ENCODE assay signal across 14 cellular contexts in the genomic region with DNA sequence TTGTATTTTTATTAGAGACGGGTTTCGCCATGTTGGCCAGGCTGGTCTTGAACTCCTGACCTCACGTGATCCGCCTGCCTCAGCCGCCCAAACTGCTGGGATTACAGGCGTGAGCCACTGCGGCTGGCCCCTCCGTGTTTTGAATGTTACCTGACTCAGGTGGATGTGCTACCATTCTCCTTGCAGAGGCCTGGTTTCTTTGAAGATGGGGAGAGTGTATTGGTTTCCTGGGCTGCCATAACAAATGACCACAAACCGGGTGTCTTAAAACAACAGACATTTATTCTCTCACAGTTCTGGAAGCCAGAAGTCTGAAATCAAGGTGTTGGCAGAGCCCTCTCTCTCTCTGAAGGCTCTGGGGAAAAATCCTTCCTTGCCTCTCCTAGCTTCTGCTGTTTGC.
DNase-seq lines count a peak whose midpoint lies in the region; ATAC-seq and TF ChIP-seq lines count a peak whose summit lies in the region.
"Had no signal": no experiment of that assay in that cellular context is flagged by ENCODE, and none has a peak within 500 bp of the region (broad histone marks: within the 10 kb centered on the region; RNA-seq: fewer than 3 reads in every experiment).

No MANE protein-coding gene starts in this region.

- CTCF ChIA-PET in CD4-positive, alpha-beta T cell (lab: Charles Lee): interaction anchor here (1.1 to 4.3 kb wide), 4 partner anchors 17 to 101 kb away, joined by 3 to 24 read pairs (median 6); no protein-coding TSS in a partner anchor

- no peak overlapping the region for H3K27ac ChIP-seq in BLaER1
- peak overlapping the region; percentile 7 for H3K27ac ChIP-seq in CD4-positive, alpha-beta T cell (ENCODE audit: low read depth, low read length)
- H3K27ac ChIP-seq: left ventricle myocardium inferior, right lobe of liver, tibial nerve had no signal

- no peaks in the 10 kb centered on the region for H3K36me3 Mint-ChIP-seq in CD4-positive, alpha-beta T cell (ENCODE audit: low read depth)
- H3K36me3 Mint-ChIP-seq in T-helper 2 cell treated with Interferon-gamma antibody and Interleukin-4, amounts not matched to agents 5 μg/mL and 100 μg/mL, for 36 hours (ENCODE audit: low read depth): no peaks in the 10 kb centered on the region
- H3K36me3 Mint-ChIP-seq in immature natural killer cell: no peaks in the 10 kb centered on the region

- no peak for TF ChIP-seq CTCF in CD4-positive, alpha-beta T cell (IDR thresholded peaks at IDR 0.05)
- no peak for TF ChIP-seq CTCF in GM10266 (IDR thresholded peaks at IDR 0.05; ENCODE audit: control insufficient read depth, insufficient read depth, low read depth, missing control alignments)

- no peak for ATAC-seq in CD4-positive, alpha-beta T cell (ENCODE audit: poor library complexity)
- no peak for ATAC-seq in stimulated activated naive CD8-positive, alpha-beta T cell treated with anti-CD3 and anti-CD28 coated beads, Interleukin-15, amount 100 ng/mL, for 72 hours

- no peak overlapping the region for H3K4me3 Mint-ChIP-seq in CD4-positive, alpha-beta T cell
- peak overlapping the region; percentile 26 for H3K4me3 Mint-ChIP-seq in T-helper 2 cell treated with Interferon-gamma antibody and Interleukin-4, amounts not matched to agents 5 μg/mL and 100 μg/mL, for 36 hours
- H3K4me3 Mint-ChIP-seq in immature natural killer cell: peak overlapping the region in 2 of 5 donors; percentile 32 to 48
- H3K4me3 Mint-ChIP-seq in stimulated activated naive CD8-positive, alpha-beta T cell treated with anti-CD3 and anti-CD28 coated beads, Interleukin-15, amount 100 ng/mL, for 72 hours: no peak overlapping the region

- H3K36me3 ChIP-seq in BLaER1: no peaks in the 10 kb centered on the region
- H3K36me3 ChIP-seq: heart left ventricle, left ventricle myocardium inferior, right lobe of liver, tibial nerve had no signal

- H3K4me3 ChIP-seq in BLaER1: no peak overlapping the region
- H3K4me3 ChIP-seq: heart left ventricle, left ventricle myocardium inferior, mucosa of descending colon, right lobe of liver, tibial nerve had no signal

- no peaks in the 10 kb centered on the region for H3K27me3 Mint-ChIP-seq in CD4-positive, alpha-beta T cell
- no peaks in the 10 kb centered on the region for H3K27me3 Mint-ChIP-seq in T-helper 2 cell treated with Interferon-gamma antibody and Interleukin-4, amounts not matched to agents 5 μg/mL and 100 μg/mL, for 36 hours (ENCODE audit: low read depth)
- peaks cover 3 to 5% (median 4%) of the 10 kb centered on the region in 3 donors for H3K27me3 Mint-ChIP-seq in immature natural killer cell (ENCODE audit: low read depth in 3 of 3)
- H3K27me3 Mint-ChIP-seq in stimulated activated naive CD8-positive, alpha-beta T cell treated with anti-CD3 and anti-CD28 coated beads, Interleukin-15, amount 100 ng/mL, for 72 hours: no peaks in the 10 kb centered on the region

- H3K4me1 Mint-ChIP-seq in CD4-positive, alpha-beta T cell (ENCODE audit: low read depth): peaks cover 69% of the 10 kb centered on the region
- peaks cover 65% of the 10 kb centered on the region for H3K4me1 Mint-ChIP-seq in T-helper 2 cell treated with Interferon-gamma antibody and Interleukin-4, amounts not matched to agents 5 μg/mL and 100 μg/mL, for 36 hours (ENCODE audit: low read depth)
- peaks cover 61 to 64% of the 10 kb centered on the region in 2 donors for H3K4me1 Mint-ChIP-seq in immature natural killer cell
- H3K4me1 Mint-ChIP-seq in stimulated activated naive CD8-positive, alpha-beta T cell treated with anti-CD3 and anti-CD28 coated beads, Interleukin-15, amount 100 ng/mL, for 72 hours: peaks cover 64% of the 10 kb centered on the region

- peaks cover 13% of the 10 kb centered on the region; the same call in 1 of the 2 replicates for H4K20me1 ChIP-seq in BLaER1

- no peaks in the 10 kb centered on the region for H3K9me3 Mint-ChIP-seq in CD4-positive, alpha-beta T cell
- H3K9me3 Mint-ChIP-seq in T-helper 2 cell treated with Interferon-gamma antibody and Interleukin-4, amounts not matched to agents 5 μg/mL and 100 μg/mL, for 36 hours: no peaks in the 10 kb centered on the region
- H3K9me3 Mint-ChIP-seq in immature natural killer cell: peaks cover 0 to 1% (median 0%) of the 10 kb centered on the region in 6 donors
- no peaks in the 10 kb centered on the region for H3K9me3 Mint-ChIP-seq in stimulated activated naive CD8-positive, alpha-beta T cell treated with anti-CD3 and anti-CD28 coated beads, Interleukin-15, amount 100 ng/mL, for 72 hours

- intact Hi-C loops in CD4-positive, alpha-beta T cell (cut with DNase I, micrococcal nuclease): loop anchor here in 1 of 2 experiments (1.0 kb wide), 2 partner anchors 17 to 26 kb away; no protein-coding TSS in a partner anchor

- H3K27me3 ChIP-seq in BLaER1: no peaks in the 10 kb centered on the region
- no peaks in the 10 kb centered on the region for H3K27me3 ChIP-seq in CD4-positive, alpha-beta T cell (ENCODE audit: control insufficient read depth, insufficient read depth, low read length)
- H3K27me3 ChIP-seq: heart left ventricle, right lobe of liver, tibial nerve had no signal

- peak overlapping the region; percentile 86 for H3K27ac Mint-ChIP-seq in CD4-positive, alpha-beta T cell
- H3K27ac Mint-ChIP-seq in T-helper 2 cell treated with Interferon-gamma antibody and Interleukin-4, amounts not matched to agents 5 μg/mL and 100 μg/mL, for 36 hours: peak overlapping the region; percentile 50
- H3K27ac Mint-ChIP-seq in immature natural killer cell: peak overlapping the region in 5 of 6 donors; percentile 21 to 74 (median 53)
- H3K27ac Mint-ChIP-seq in stimulated activated naive CD8-positive, alpha-beta T cell treated with anti-CD3 and anti-CD28 coated beads, Interleukin-15, amount 100 ng/mL, for 72 hours: no peak overlapping the region

- peak overlapping the region; percentile 98 for H3K4me2 ChIP-seq in BLaER1

- peaks cover 77% of the 10 kb centered on the region for H3K4me1 ChIP-seq in BLaER1
- H3K4me1 ChIP-seq: right lobe of liver had no signal

- no peaks in the 10 kb centered on the region for H3K9me3 ChIP-seq in BLaER1
- H3K9me3 ChIP-seq in CD4-positive, alpha-beta T cell (ENCODE audit: control insufficient read depth, low read length): no peaks in the 10 kb centered on the region
- H3K9me3 ChIP-seq: heart left ventricle, left ventricle myocardium inferior, mucosa of descending colon, right lobe of liver, tibial nerve had no signal

- H3K9ac ChIP-seq in BLaER1: no peak overlapping the region

- POLR2A ChIA-PET in CD4-positive, alpha-beta T cell (lab: Charles Lee): interaction anchor here (0.9 to 3.3 kb wide), 14 partner anchors 10 to 155 kb away, joined by 3 to 40 read pairs (median 10); a partner anchor contains a TSS

- DNase-seq in CD4-positive, alpha-beta T cell: peak in 1 of 10 experiments; percentile 16
- no peak for DNase-seq in T-helper 2 cell treated with Interferon-gamma antibody and Interleukin-4, amounts not matched to agents 5 μg/mL and 100 μg/mL, for 36 hours (ENCODE audit: low spot score)
- DNase-seq in immature natural killer cell: no peak
- no peak for DNase-seq in kidney glomerular epithelial cell (lab: John Stamatoyannopoulos, UW)
- DNase-seq in GM10266 (ENCODE audit: extremely low spot score): no peak
- DNase-seq in stimulated activated naive CD8-positive, alpha-beta T cell treated with anti-CD3 and anti-CD28 coated beads, Interleukin-15, amount 100 ng/mL, for 72 hours: no peak
- DNase-seq: left ventricle myocardium inferior, NCI-H1105, right lobe of liver, SW 1271 had no signal

Comparison
In these comparisons a context has a peak if more than half of its experiments do, and no peak if none do; other contexts are left out.
1. H3K27ac Mint-ChIP-seq: peak in CD4-positive, alpha-beta T cell (single experiment), T-helper 2 cell treated with Interferon-gamma antibody and Interleukin-4, amounts not matched to agents 5 μg/mL and 100 μg/mL, for 36 hours (single experiment) and immature natural killer cell (5 of 6); none in stimulated activated naive CD8-positive, alpha-beta T cell treated with anti-CD3 and anti-CD28 coated beads, Interleukin-15, amount 100 ng/mL, for 72 hours (0 of 2).